1 cellular context compared by ENCODE assay signal in the genomic region with DNA sequence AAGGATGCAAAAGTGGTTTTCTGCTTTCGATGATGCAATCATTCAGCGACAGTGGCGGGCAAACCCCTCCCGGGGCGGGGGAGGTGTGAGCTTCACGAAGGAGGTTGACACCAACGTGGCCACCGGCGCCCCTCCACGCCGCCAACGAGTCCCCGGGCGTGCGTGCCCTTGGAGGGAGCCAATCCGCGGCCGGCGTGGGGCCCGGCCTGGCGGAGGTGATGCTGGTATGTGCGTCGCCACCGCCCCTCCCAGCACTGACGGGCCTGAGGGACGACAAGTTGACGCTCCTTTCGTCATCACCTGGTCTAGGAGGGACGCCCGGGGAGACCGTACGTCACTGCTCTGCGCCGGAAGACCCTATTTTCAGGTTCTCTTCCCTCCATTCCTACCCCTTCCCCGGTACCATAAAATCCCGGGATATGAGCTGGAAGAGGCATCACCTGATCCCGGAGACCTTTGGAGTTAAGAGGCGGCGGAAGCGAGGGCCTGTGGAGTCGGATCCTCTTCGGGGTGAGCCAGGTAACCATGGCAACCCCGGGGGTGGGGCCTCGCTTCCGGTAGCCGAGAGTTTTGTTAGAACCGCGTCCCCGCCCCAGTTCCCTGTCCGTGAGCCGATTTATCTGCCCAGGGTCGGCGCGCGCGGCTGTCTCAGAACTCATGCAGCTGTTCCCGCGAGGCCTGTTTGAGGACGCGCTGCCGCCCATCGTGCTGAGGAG.
TF ChIP-seq lines count a peak whose summit lies in the region.

A gene (minus strand): TSS at position 146 of the 716 bp plus-strand sequence. CDS start 463 bp downstream, outside the sequence.

TF ChIP-seq in HCT116, 20 proteins besides CTCF, POLR2A, EP300 and RAD21 (continued from another document):
- TF ChIP-seq, protein P1, sequence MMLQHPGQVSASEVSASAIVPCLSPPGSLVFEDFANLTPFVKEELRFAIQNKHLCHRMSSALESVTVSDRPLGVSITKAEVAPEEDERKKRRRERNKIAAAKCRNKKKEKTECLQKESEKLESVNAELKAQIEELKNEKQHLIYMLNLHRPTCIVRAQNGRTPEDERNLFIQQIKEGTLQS (IDR thresholded peaks at IDR 0.05) = no peak
- TF ChIP-seq FOSL1 (IDR thresholded peaks at IDR 0.05; ENCODE audit: low read depth) (no peak), JUND (IDR thresholded peaks at IDR 0.05) (no peak)
- TF ChIP-seq, protein P2, sequence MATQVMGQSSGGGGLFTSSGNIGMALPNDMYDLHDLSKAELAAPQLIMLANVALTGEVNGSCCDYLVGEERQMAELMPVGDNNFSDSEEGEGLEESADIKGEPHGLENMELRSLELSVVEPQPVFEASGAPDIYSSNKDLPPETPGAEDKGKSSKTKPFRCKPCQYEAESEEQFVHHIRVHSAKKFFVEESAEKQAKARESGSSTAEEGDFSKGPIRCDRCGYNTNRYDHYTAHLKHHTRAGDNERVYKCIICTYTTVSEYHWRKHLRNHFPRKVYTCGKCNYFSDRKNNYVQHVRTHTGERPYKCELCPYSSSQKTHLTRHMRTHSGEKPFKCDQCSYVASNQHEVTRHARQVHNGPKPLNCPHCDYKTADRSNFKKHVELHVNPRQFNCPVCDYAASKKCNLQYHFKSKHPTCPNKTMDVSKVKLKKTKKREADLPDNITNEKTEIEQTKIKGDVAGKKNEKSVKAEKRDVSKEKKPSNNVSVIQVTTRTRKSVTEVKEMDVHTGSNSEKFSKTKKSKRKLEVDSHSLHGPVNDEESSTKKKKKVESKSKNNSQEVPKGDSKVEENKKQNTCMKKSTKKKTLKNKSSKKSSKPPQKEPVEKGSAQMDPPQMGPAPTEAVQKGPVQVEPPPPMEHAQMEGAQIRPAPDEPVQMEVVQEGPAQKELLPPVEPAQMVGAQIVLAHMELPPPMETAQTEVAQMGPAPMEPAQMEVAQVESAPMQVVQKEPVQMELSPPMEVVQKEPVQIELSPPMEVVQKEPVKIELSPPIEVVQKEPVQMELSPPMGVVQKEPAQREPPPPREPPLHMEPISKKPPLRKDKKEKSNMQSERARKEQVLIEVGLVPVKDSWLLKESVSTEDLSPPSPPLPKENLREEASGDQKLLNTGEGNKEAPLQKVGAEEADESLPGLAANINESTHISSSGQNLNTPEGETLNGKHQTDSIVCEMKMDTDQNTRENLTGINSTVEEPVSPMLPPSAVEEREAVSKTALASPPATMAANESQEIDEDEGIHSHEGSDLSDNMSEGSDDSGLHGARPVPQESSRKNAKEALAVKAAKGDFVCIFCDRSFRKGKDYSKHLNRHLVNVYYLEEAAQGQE (IDR thresholded peaks at IDR 0.05; ENCODE audit: low read depth) = no peak
